11 cellular contexts compared by ENCODE assay signal in genomic region chr11:96162816-96163499, GRCh38.
DNase-seq lines count a peak whose midpoint lies in the region; ATAC-seq lines count a peak whose summit lies in the region.
"Had no signal": no experiment of that assay in that cellular context is flagged by ENCODE, and none has a peak within 500 bp of the region (broad histone marks: within the 10 kb centered on the region; RNA-seq: fewer than 3 reads in every experiment).

No MANE protein-coding gene starts in this region.

- H3K36me3 Mint-ChIP-seq in T-cell: peaks cover 14% of the 10 kb centered on the region

- H3K27me3 Mint-ChIP-seq in T-cell: no peaks in the 10 kb centered on the region

- DNase-seq in ELR (ENCODE audit: low read depth): peak; percentile 80
- DNase-seq in T-cell: no peak
- DNase-seq in fibroblast of the conjunctiva (ENCODE audit: low read depth): peak; percentile 93
- DNase-seq in sciatic nerve (ENCODE audit: low spot score): no peak
- DNase-seq in NCI-H1092 (lab: John Stamatoyannopoulos, UW): no peak
- no peak for DNase-seq in cerebellar nuclear complex (lab: John Stamatoyannopoulos, UW)
- DNase-seq: activated T-cell treated with anti-CD3 and anti-CD28 coated beads for 4 hours; GDM1; stimulated activated CD4-positive, alpha-beta T cell treated with anti-CD3 and anti-CD28 coated beads, Interleukin-15, amount 100 ng/mL, for 24 hours had no signal

- no peak for ATAC-seq in T-cell (replicated peaks in 1 of 4)
- peak; percentile 65 for ATAC-seq in sciatic nerve
- ATAC-seq in HG02981 (IDR thresholded peaks at IDR 0.05; ENCODE audit: unreplicated experiment): no peak
- no peak for ATAC-seq in HG03135 (IDR thresholded peaks at IDR 0.05; ENCODE audit: unreplicated experiment)

- POLR2A ChIA-PET in T-cell (lab: Charles Lee): interaction anchor here (0.6 kb wide), 8 partner anchors 10 to 162 kb away, joined by 3 to 6 read pairs (median 4); no protein-coding TSS in a partner anchor

- CTCF ChIA-PET in T-cell (lab: Charles Lee): interaction anchor here (0.6 to 0.9 kb wide), 5 partner anchors 64 to 125 kb away, joined by 3 to 15 read pairs (median 3); no protein-coding TSS in a partner anchor

- H3K27ac Mint-ChIP-seq in T-cell: peak overlapping the region; percentile 2 to 46

- H3K4me3 Mint-ChIP-seq in T-cell: no peak overlapping the region

- no peaks in the 10 kb centered on the region for H3K9me3 Mint-ChIP-seq in T-cell

- intact Hi-C loops in sciatic nerve (cut with DNase I): loop anchor here (10.0 kb wide), 1 partner anchor 172 kb away; no protein-coding TSS in a partner anchor

- H3K4me1 Mint-ChIP-seq in T-cell: peaks cover 64 to 77% (median 76%) of the 10 kb centered on the region in 3 donors

Comparison
In these comparisons a context has a peak if more than half of its experiments do, and no peak if none do; other contexts are left out.
1. DNase-seq: peak in ELR (single experiment) and fibroblast of the conjunctiva (single experiment); none in T-cell (0 of 34), sciatic nerve (single experiment), NCI-H1092 (single experiment) and cerebellar nuclear complex (0 of 2).